ENCODE assay signal across 8 cellular contexts in genomic region chr22:17120281-17120680, GRCh38. TPM values are rescaled to one million over a fixed set of nuclear protein-coding genes. Genes with fewer than 3 reads are reported as not detected.
DNase-seq lines count a peak whose midpoint lies in the region; ATAC-seq and TF ChIP-seq lines count a peak whose summit lies in the region.

No MANE protein-coding gene starts in this region.

- no peak overlapping the region for H3K27ac Mint-ChIP-seq in activated naive CD4-positive, alpha-beta T cell treated with anti-CD3 and anti-CD28 coated beads, Interleukin-2, amount 10 ng/mL, durations not matched to agents 7 days and 5 days

- H3K4me2 ChIP-seq in smooth muscle cell, result peak overlapping the region; percentile 93

- no peak for TF ChIP-seq POLR2A in Peyer's patch (IDR thresholded peaks at IDR 0.05)

- DNase-seq in EL, result peak; percentile 14
- DNase-seq in Peyer's patch, result peak in 1 of 3 donors; percentile 55
- peak; percentile 76 for DNase-seq in activated naive CD4-positive, alpha-beta T cell treated with anti-CD3 and anti-CD28 coated beads, Interleukin-2, amount 10 ng/mL, durations not matched to agents 7 days and 5 days
- peak; percentile 46 for DNase-seq in hepatic stellate cell (ENCODE audit: low spot score)
- peak; percentile 16 for DNase-seq in smooth muscle cell (lab: John Stamatoyannopoulos, UW; ENCODE audit: unreplicated experiment)
- no peak for DNase-seq in foreskin melanocyte

- H3F3A ChIP-seq in smooth muscle cell (ENCODE audit: low read depth), result no peaks in the 10 kb centered on the region

- ATAC-seq in HG02884 (IDR thresholded peaks at IDR 0.05; ENCODE audit: unreplicated experiment), result no peak
- ATAC-seq in GM21737 (IDR thresholded peaks at IDR 0.05; ENCODE audit: unreplicated experiment), result no peak

- H3K36me3 ChIP-seq in Peyer's patch (no peaks in the 10 kb centered on the region), smooth muscle cell (ENCODE audit: low read depth) (no peaks in the 10 kb centered on the region)

- peaks cover 59% of the 10 kb centered on the region for H3K27me3 Mint-ChIP-seq in activated naive CD4-positive, alpha-beta T cell treated with anti-CD3 and anti-CD28 coated beads, Interleukin-2, amount 10 ng/mL, durations not matched to agents 7 days and 5 days

- CTCF ChIA-PET in activated naive CD4-positive, alpha-beta T cell treated with anti-CD3 and anti-CD28 coated beads, Interleukin-2, amount 10 ng/mL, durations not matched to agents 7 days and 5 days (lab: Charles Lee), result no interaction called here

- no peaks in the 10 kb centered on the region for H3K9me3 Mint-ChIP-seq in activated naive CD4-positive, alpha-beta T cell treated with anti-CD3 and anti-CD28 coated beads, Interleukin-2, amount 10 ng/mL, durations not matched to agents 7 days and 5 days

- no peak overlapping the region for H3K9ac ChIP-seq in smooth muscle cell (ENCODE audit: low read depth)

- H3K4me3 ChIP-seq in Peyer's patch, result peak overlapping the region in 3 of 4 donors; percentile 45 to 57 (median 54)
- peak overlapping the region; percentile 65 for H3K4me3 ChIP-seq in smooth muscle cell

- H3K27me3 ChIP-seq in Peyer's patch (peaks cover 0 to 24% of the 10 kb centered on the region in 2 donors), smooth muscle cell (ENCODE audit: low read depth) (peaks cover 25% of the 10 kb centered on the region)

- H3K36me3 Mint-ChIP-seq in activated naive CD4-positive, alpha-beta T cell treated with anti-CD3 and anti-CD28 coated beads, Interleukin-2, amount 10 ng/mL, durations not matched to agents 7 days and 5 days, result peaks cover 2% of the 10 kb centered on the region

- WGBS in smooth muscle cell (ENCODE audit: low lambda C conversion rate), result 0% methylated on average over 1 of the region's 45 CpGs

- H3K27ac ChIP-seq in Peyer's patch, result no peak overlapping the region
- no peak overlapping the region for H3K27ac ChIP-seq in smooth muscle cell (ENCODE audit: low read depth)

- H3K4me1 Mint-ChIP-seq in activated naive CD4-positive, alpha-beta T cell treated with anti-CD3 and anti-CD28 coated beads, Interleukin-2, amount 10 ng/mL, durations not matched to agents 7 days and 5 days, result peaks cover 43% of the 10 kb centered on the region

- H3K4me1 ChIP-seq in Peyer's patch (peaks cover 0 to 31% (median 16%) of the 10 kb centered on the region in 4 donors), smooth muscle cell (ENCODE audit: low read depth) (peaks cover 9% of the 10 kb centered on the region)

- H3K9me3 ChIP-seq in Peyer's patch, result no peaks in the 10 kb centered on the region
- H3K9me3 ChIP-seq in smooth muscle cell (replicated peaks; ENCODE audit: low read depth), result no peaks in the 10 kb centered on the region

- no peak overlapping the region for H2AFZ ChIP-seq in smooth muscle cell (ENCODE audit: low read depth)

- TF ChIP-seq CTCF in Peyer's patch (IDR thresholded peaks at IDR 0.05), result no peak
- no peak for TF ChIP-seq CTCF in smooth muscle cell (IDR thresholded peaks at IDR 0.05; ENCODE audit: borderline replicate concordance, insufficient read depth, poor library complexity, severe bottlenecking)

- H3K79me2 ChIP-seq in smooth muscle cell (ENCODE audit: low read depth), result no peaks in the 10 kb centered on the region

- H3K4me3 Mint-ChIP-seq in activated naive CD4-positive, alpha-beta T cell treated with anti-CD3 and anti-CD28 coated beads, Interleukin-2, amount 10 ng/mL, durations not matched to agents 7 days and 5 days, result no peak overlapping the region

- no peaks in the 10 kb centered on the region for H4K20me1 ChIP-seq in smooth muscle cell (ENCODE audit: low read depth)

RNA-seq across cellular contexts. Expression of gene TMEM121B, which starts 0.9 kb away (rescaled TPM):
- total RNA-seq in Peyer's patch (under 1 TPM in 3 of 4 donors, not detected in 1; 0.18 to 0.76 (median 0.40) TPM), smooth muscle cell (0.09 TPM in 1 of 2 replicates, not detected in the other)
- polyA plus RNA-seq in smooth muscle cell, result 0.15 and 0.54 TPM in 2 replicates

RNA-seq across cellular contexts. Expression of gene IL17RA, which starts 35.5 kb away (rescaled TPM):
- total RNA-seq in Peyer's patch (10 to 100 TPM; 12.4 to 23.6 (median 18.3) TPM), smooth muscle cell (3.4 and 6.4 TPM in 2 replicates)
- polyA plus RNA-seq in smooth muscle cell, result 7.5 and 8.5 TPM in 2 replicates

RNA-seq across cellular contexts. Expression of gene HDHD5, which starts 38.8 kb away (rescaled TPM):
- total RNA-seq in Peyer's patch (10 to 100 TPM; 15.7 to 42.0 (median 31.0) TPM), smooth muscle cell (18.9 and 25.5 TPM in 2 replicates)
- polyA plus RNA-seq in smooth muscle cell, result 52.1 and 53.5 TPM in 2 replicates
